8 cellular contexts compared by ENCODE assay signal in the genomic region with DNA sequence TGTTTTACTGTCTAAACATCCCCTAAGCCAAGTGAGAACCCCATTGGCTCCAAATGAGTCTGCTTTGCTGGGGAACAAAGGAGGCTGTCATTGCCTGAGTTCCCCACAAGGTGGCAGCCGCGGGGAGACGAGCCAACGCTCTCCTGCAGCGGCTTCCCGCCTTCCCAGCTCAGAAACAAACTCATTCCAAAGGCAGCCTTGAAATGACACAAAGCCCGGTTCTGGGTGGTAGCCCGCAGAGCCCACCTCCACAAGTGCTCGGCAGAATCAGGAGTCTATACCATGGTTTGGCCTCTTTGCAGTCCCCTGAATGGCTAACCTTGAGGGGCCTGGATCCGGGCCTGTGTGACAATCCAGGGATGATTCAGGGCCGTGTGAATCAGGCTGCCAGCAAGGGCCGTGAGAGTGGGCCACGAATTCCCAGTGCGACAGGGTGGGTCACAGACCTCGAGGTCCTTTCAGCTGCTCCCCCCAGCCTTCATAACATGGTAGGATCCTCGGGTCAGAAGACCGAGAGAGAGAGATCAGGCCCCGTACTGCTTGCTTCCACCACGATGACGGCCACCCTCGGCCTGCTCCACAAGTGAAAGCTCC.
DNase-seq lines count a peak whose midpoint lies in the region; ATAC-seq, FAIRE-seq and TF ChIP-seq lines count a peak whose summit lies in the region.

No MANE protein-coding gene starts in this region.

- TF ChIP-seq CTCF in VCaP (conservative IDR thresholded peaks at IDR 0.05): peak; percentile 94
- TF ChIP-seq CTCF in cardiac fibroblast (IDR thresholded peaks at IDR 0.05; ENCODE audit: low read depth, low read length): peak; percentile 97

- H3K27ac ChIP-seq in VCaP: peak overlapping the region; percentile 49; the same call in 1 of the 2 replicates

- no peak overlapping the region for H3K4me3 ChIP-seq in cardiac fibroblast (replicated peaks in 1 of 2; ENCODE audit: low read depth in 2 of 2, low read length in 2 of 2)

- ATAC-seq in GM21360 (IDR thresholded peaks at IDR 0.05; ENCODE audit: unreplicated experiment): no peak

- TF ChIP-seq POLR2A in H54 (IDR thresholded peaks at IDR 0.05; ENCODE audit: low read depth, low read length): no peak

- FAIRE-seq in H54 (lab: Jason Lieb, UNC): peak; percentile 50

- peak; percentile 65 for DNase-seq in DMS79 treated with DMSO at 0.1 percent for 48 hours (lab: John Stamatoyannopoulos, UW)
- DNase-seq in H54 (ENCODE audit: insufficient read length, low spot score): peak; percentile 80
- peak; percentile 30 for DNase-seq in NCI-H128 (lab: John Stamatoyannopoulos, UW; ENCODE audit: unreplicated experiment)
- peak; percentile 76 for DNase-seq in cardiac fibroblast (ENCODE audit: low read depth in 2 of 2)
- DNase-seq in iris pigment epithelial cell (ENCODE audit: low read depth): peak; percentile 56
- peak; percentile 14 to 59 for DNase-seq in stimulated activated CD4-positive, alpha-beta T cell treated with anti-CD3 and anti-CD28 coated beads, Interleukin-12 subunit alpha, Interleukin-12 subunit beta, amount 100 ng/mL, for 24 hours (ENCODE audit: low read depth in 2 of 2)

Comparison
In these comparisons a context has a peak if more than half of its experiments do, and no peak if none do; other contexts are left out.
1. DNase-seq: peak in every context shown above with its lines; median percentile 80 in H54; 76 in cardiac fibroblast; 65 in DMS79 treated with DMSO at 0.1 percent for 48 hours; 56 in iris pigment epithelial cell; 36 in stimulated activated CD4-positive, alpha-beta T cell treated with anti-CD3 and anti-CD28 coated beads, Interleukin-12 subunit alpha, Interleukin-12 subunit beta, amount 100 ng/mL, for 24 hours; 30 in NCI-H128.